ENCODE assay signal across 23 cellular contexts in genomic region chr2:241136661-241137260, GRCh38.
"Had no signal": no experiment of that assay in that cellular context is flagged by ENCODE, and none has a peak within 500 bp of the region (broad histone marks: within the 10 kb centered on the region; RNA-seq: fewer than 3 reads in every experiment).

No MANE protein-coding gene starts in this region.

- FAIRE-seq: colon, frontal cortex, pancreas had no signal

- H3K4me3 ChIP-seq: dorsolateral prefrontal cortex, left lung, pancreas, skin epidermis, spleen, suprapubic skin, thyroid gland had no signal

- H3K27ac Mint-ChIP-seq: nephron progenitor cell; progenitor cell of endocrine pancreas; stimulated activated memory B cell treated with anti-CD40 and anti-IgM and Interleukin-4, amounts not matched to agents 10 μg/mL and 1 μg/mL and 100 μg/mL, for 72 hours; stimulated activated naive CD8-positive, alpha-beta T cell treated with anti-CD3 and anti-CD28 coated beads, Interleukin-15, Interleukin-2, amounts not matched to agents 100 ng/mL and 50 ng/mL, for 24 hours had no signal

- H3K4me3 Mint-ChIP-seq: naive thymus-derived CD4-positive, alpha-beta T cell; nephron progenitor cell; stimulated activated memory B cell treated with anti-CD40 and anti-IgM and Interleukin-4, amounts not matched to agents 10 μg/mL and 1 μg/mL and 100 μg/mL, for 72 hours; stimulated activated naive CD8-positive, alpha-beta T cell treated with anti-CD3 and anti-CD28 coated beads, Interleukin-15, Interleukin-2, amounts not matched to agents 100 ng/mL and 50 ng/mL, for 24 hours had no signal

- H3K4me1 ChIP-seq: left lung, pancreas, spleen, suprapubic skin, thyroid gland had no signal

- H3K36me3 ChIP-seq: pancreas had no signal

- ATAC-seq: left cardiac atrium; left lung; naive thymus-derived CD4-positive, alpha-beta T cell; pancreas; stimulated activated memory B cell treated with anti-CD40 and anti-IgM and Interleukin-4, amounts not matched to agents 10 μg/mL and 1 μg/mL and 100 μg/mL, for 72 hours had no signal

- H3K27me3 Mint-ChIP-seq: naive thymus-derived CD4-positive, alpha-beta T cell; progenitor cell of endocrine pancreas; stimulated activated memory B cell treated with anti-CD40 and anti-IgM and Interleukin-4, amounts not matched to agents 10 μg/mL and 1 μg/mL and 100 μg/mL, for 72 hours; stimulated activated naive CD8-positive, alpha-beta T cell treated with anti-CD3 and anti-CD28 coated beads, Interleukin-15, Interleukin-2, amounts not matched to agents 100 ng/mL and 50 ng/mL, for 24 hours had no signal

- H3K27me3 ChIP-seq: dorsolateral prefrontal cortex, left lung, pancreas, spleen, suprapubic skin, thyroid gland had no signal

- H3K4me1 Mint-ChIP-seq: nephron progenitor cell had no signal

- DNase-seq: cerebellar nuclear complex; effector CD4-positive, alpha-beta T cell; left cardiac atrium; mammary epithelial cell; mesendoderm; midbrain; naive thymus-derived CD4-positive, alpha-beta T cell; nephron progenitor cell; occipital lobe; spleen; stimulated activated CD4-positive, alpha-beta T cell treated with anti-CD3 and anti-CD28 coated beads, Interleukin-4, amount 100 ng/mL, for 4 hours; thyroid gland; trophoblast cell had no signal

- H3K9me3 Mint-ChIP-seq: naive thymus-derived CD4-positive, alpha-beta T cell; nephron progenitor cell; stimulated activated memory B cell treated with anti-CD40 and anti-IgM and Interleukin-4, amounts not matched to agents 10 μg/mL and 1 μg/mL and 100 μg/mL, for 72 hours; stimulated activated naive CD8-positive, alpha-beta T cell treated with anti-CD3 and anti-CD28 coated beads, Interleukin-15, Interleukin-2, amounts not matched to agents 100 ng/mL and 50 ng/mL, for 24 hours had no signal

- H3K27ac ChIP-seq: dorsolateral prefrontal cortex, left lung, pancreas, skin epidermis, spleen, suprapubic skin, thyroid gland had no signal

- H3K9me3 ChIP-seq: left lung, pancreas, spleen, suprapubic skin, thyroid gland had no signal
